17 cellular contexts compared by ENCODE assay signal in genomic region chr3:41434781-41435180, GRCh38.
"Had no signal": no experiment of that assay in that cellular context is flagged by ENCODE, and none has a peak within 500 bp of the region (broad histone marks: within the 10 kb centered on the region; RNA-seq: fewer than 3 reads in every experiment).

No MANE protein-coding gene starts in this region.

- H3K27me3 ChIP-seq: left lung, sigmoid colon, testis had no signal

- H3K9me3 ChIP-seq: prostate gland, sigmoid colon, testis had no signal

- DNase-seq: activated CD4-positive, alpha-beta T cell treated with anti-CD3 and anti-CD28 coated beads for 48 hours; activated naive CD4-positive, alpha-beta T cell treated with anti-CD3 and anti-CD28 coated beads, Interleukin-2, amount 50 U/mL, for 16 hours; amniotic stem cell; foreskin melanocyte; head of caudate nucleus; left lung; nucleus accumbens; sigmoid colon; stimulated activated CD4-positive, alpha-beta T cell treated with anti-CD3 and anti-CD28 coated beads, Interleukin-4, amount 100 ng/mL, for 1 hour; stimulated activated CD8-positive, alpha-beta memory T cell treated with anti-CD3 and anti-CD28 coated beads, Interleukin-4, amount 100 ng/mL, for 48 hours; T-helper 1 cell; testis had no signal

- H3K27ac ChIP-seq: left lung, prostate gland, sigmoid colon, testis had no signal

- FAIRE-seq: endometrium had no signal

- H3K4me3 ChIP-seq: left lung, prostate gland, sigmoid colon, testis had no signal

- ATAC-seq: esophagus mucosa; left lung; natural killer cell treated with Interleukin-12 subunit alpha and Interleukin-12 subunit beta and Interleukin-15 and Interleukin-18, amount 100 ng/mL, for 72 hours; WTC11 had no signal

- H3K36me3 ChIP-seq: left lung, prostate gland, sigmoid colon had no signal

- H3K4me1 ChIP-seq: left lung, prostate gland, sigmoid colon, testis had no signal
